Comparison of ENCODE assay signal across 23 cellular contexts in the genomic region with DNA sequence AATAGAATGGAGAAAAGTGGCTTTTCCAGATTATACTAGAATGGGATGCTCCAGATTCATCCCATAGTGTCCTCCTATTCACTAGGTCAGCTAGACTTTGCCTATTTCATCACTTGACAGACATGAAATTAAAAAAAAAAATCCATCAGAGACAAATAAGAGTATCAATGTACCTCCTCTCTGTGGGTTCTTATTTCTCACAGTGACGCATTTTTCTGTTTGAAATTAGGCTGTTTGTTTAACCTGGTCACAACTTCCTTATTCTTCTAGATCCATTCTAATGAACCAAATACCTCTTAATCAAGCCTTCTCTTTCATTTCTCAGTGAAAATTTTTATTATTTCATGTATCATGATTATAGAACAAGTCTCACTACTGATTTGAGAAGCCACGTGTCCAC.
DNase-seq lines count a peak whose midpoint lies in the region; ATAC-seq and TF ChIP-seq lines count a peak whose summit lies in the region.
"Had no signal": no experiment of that assay in that cellular context is flagged by ENCODE, and none has a peak within 500 bp of the region (broad histone marks: within the 10 kb centered on the region; RNA-seq: fewer than 3 reads in every experiment).

No MANE protein-coding gene starts in this region.

- H3K4me1 Mint-ChIP-seq in Caco-2 (ENCODE audit: low read depth, unreplicated experiment) = peaks cover 18% of the 10 kb centered on the region
- H3K4me1 Mint-ChIP-seq: CD14-positive monocyte; CD8-positive, alpha-beta memory T cell; GM23338; H9 had no signal

- BruUV-seq in Caco-2 (replicated peaks; lab: Mats Ljungman, UMichigan) = no TSS peak
- no TSS peak for BruUV-seq in PC-9 (replicated peaks; lab: Mats Ljungman, UMichigan)

- H3K36me3 ChIP-seq in Caco-2 (ENCODE audit: control insufficient read depth, insufficient read depth, low read length) = no peaks in the 10 kb centered on the region
- no peaks in the 10 kb centered on the region for H3K36me3 ChIP-seq in PC-9 (ENCODE audit: low read depth)
- H3K36me3 ChIP-seq: BE2C; BLaER1 treated with 17β-estradiol and CSF1 and Interleukin-3, amounts not matched to agents 10 nM and 100 nM had no signal

- H3K79me2 ChIP-seq in PC-9 (ENCODE audit: low read depth) = no peaks in the 10 kb centered on the region

- H3K9me3 Mint-ChIP-seq in Caco-2 (ENCODE audit: unreplicated experiment) = no peaks in the 10 kb centered on the region
- H3K9me3 Mint-ChIP-seq: CD4-positive, alpha-beta T cell; GM23338; H9 had no signal

- DNase-seq in Caco-2 (no peak), PC-9 (no peak), choroid plexus epithelial cell (ENCODE audit: low read depth) (peak; percentile 12), renal cortical epithelial cell (ENCODE audit: low read depth) (peak; percentile 2), NCI-H69 (lab: John Stamatoyannopoulos, UW) (no peak)
- DNase-seq in activated CD4-positive, alpha-beta T cell treated with anti-CD3 and anti-CD28 coated beads for 1 hour = no peak
- DNase-seq: 8988T; ACHN; AML-193; BE2C; Calu3; CD4-positive, alpha-beta T cell; CD8-positive, alpha-beta memory T cell; DMS53; DMS79 treated with DMSO at 0.1 percent for 48 hours; GF-D8; H9 had no signal

- H3K4me2 ChIP-seq in PC-9 = peak overlapping the region; percentile 9; the same call in 1 of the 2 replicates
- H3K4me2 ChIP-seq: A549; BLaER1 treated with 17β-estradiol and CSF1 and Interleukin-3, amounts not matched to agents 10 nM and 100 nM; GM23338 had no signal

- intact Hi-C loops in Caco-2 (cut with micrococcal nuclease; ENCODE audit: unreplicated experiment) (no loop called here), PC-9 (cut with micrococcal nuclease; ENCODE audit: unreplicated experiment) (no loop called here)

- peaks cover 5% of the 10 kb centered on the region for H3K36me3 Mint-ChIP-seq in Caco-2 (ENCODE audit: insufficient read depth, unreplicated experiment)
- H3K36me3 Mint-ChIP-seq: CD14-positive monocyte; CD8-positive, alpha-beta memory T cell had no signal

- ATAC-seq in HG02642 (IDR thresholded peaks at IDR 0.05; ENCODE audit: poor library complexity, unreplicated experiment) = no peak
- ATAC-seq: A549, GM23338, HCT116 had no signal

- no peak overlapping the region for H3K4me3 ChIP-seq in Caco-2 (ENCODE audit: low read depth, low read length)
- H3K4me3 ChIP-seq in PC-9 = no peak overlapping the region
- no peak overlapping the region for H3K4me3 ChIP-seq in choroid plexus epithelial cell (ENCODE audit: low read depth, low read length)
- H3K4me3 ChIP-seq: A549; BLaER1 treated with 17β-estradiol and CSF1 and Interleukin-3, amounts not matched to agents 10 nM and 100 nM; GM23338 had no signal

- peaks cover 16% of the 10 kb centered on the region; the same call in 1 of the 2 replicates for H3F3A ChIP-seq in PC-9 (ENCODE audit: insufficient read depth, low read depth)

- H2AFZ ChIP-seq in PC-9 = no peak overlapping the region
- H2AFZ ChIP-seq: GM23338 had no signal

- H3K27me3 ChIP-seq in Caco-2 (replicated peaks; ENCODE audit: control insufficient read depth, insufficient read depth, low read length) (no peaks in the 10 kb centered on the region), PC-9 (ENCODE audit: insufficient read depth, low read depth) (no peaks in the 10 kb centered on the region)
- H3K27me3 ChIP-seq: BE2C; BLaER1 treated with 17β-estradiol and CSF1 and Interleukin-3, amounts not matched to agents 10 nM and 100 nM had no signal

- no peaks in the 10 kb centered on the region for H3K9me2 ChIP-seq in PC-9 (ENCODE audit: insufficient read depth)

- H3K27me3 Mint-ChIP-seq in Caco-2 (ENCODE audit: insufficient read depth, unreplicated experiment) = no peaks in the 10 kb centered on the region
- H3K27me3 Mint-ChIP-seq: CD4-positive, alpha-beta T cell; CD8-positive, alpha-beta memory T cell had no signal

- POLR2A ChIA-PET in Caco-2 (lab: Charles Lee) (no interaction called here), PC-9 (lab: Charles Lee; ENCODE audit: unreplicated experiment) (no interaction called here)

- no peaks in the 10 kb centered on the region for H4K20me1 ChIP-seq in PC-9 (ENCODE audit: insufficient read depth)
- H4K20me1 ChIP-seq: BLaER1 treated with 17β-estradiol and CSF1 and Interleukin-3, amounts not matched to agents 10 nM and 100 nM had no signal

- H3K4me3 Mint-ChIP-seq in Caco-2 (ENCODE audit: unreplicated experiment) = no peak overlapping the region
- H3K4me3 Mint-ChIP-seq: CD14-positive monocyte; CD4-positive, alpha-beta T cell; CD8-positive, alpha-beta memory T cell; GM23338; H9 had no signal

- H3K4me1 ChIP-seq in Caco-2 (peaks cover 18% of the 10 kb centered on the region), PC-9 (replicated peaks; ENCODE audit: insufficient read depth) (peaks cover 27% of the 10 kb centered on the region)
- H3K4me1 ChIP-seq: A549; BE2C; BLaER1 treated with 17β-estradiol and CSF1 and Interleukin-3, amounts not matched to agents 10 nM and 100 nM had no signal

- TF ChIP-seq CTCF in Caco-2 (IDR thresholded peaks at IDR 0.05; ENCODE audit: insufficient read depth in 1 of 2, low read depth in 1 of 2, low read length in 1 of 2, severe bottlenecking in 1 of 2, unreplicated experiment in 1 of 2) (no peak), PC-9 (conservative IDR thresholded peaks at IDR 0.05) (no peak), choroid plexus epithelial cell (conservative IDR thresholded peaks at IDR 0.05; ENCODE audit: low read depth, low read length) (no peak)

- CTCF ChIA-PET in Caco-2 (lab: Charles Lee) = no interaction called here
- CTCF ChIA-PET in PC-9 (lab: Charles Lee) = no interaction called here

- H3K9me3 ChIP-seq in Caco-2 (no peaks in the 10 kb centered on the region), PC-9 (ENCODE audit: insufficient read depth, low read depth) (no peaks in the 10 kb centered on the region)
- H3K9me3 ChIP-seq: A549, BE2C had no signal

- peak overlapping the region; percentile 50 for H3K27ac Mint-ChIP-seq in Caco-2 (ENCODE audit: unreplicated experiment)
- H3K27ac Mint-ChIP-seq: CD14-positive monocyte; CD4-positive, alpha-beta T cell; CD8-positive, alpha-beta memory T cell; GM23338; H9 had no signal

- no peak overlapping the region for H3K27ac ChIP-seq in PC-9
- H3K27ac ChIP-seq: A549; BLaER1 treated with 17β-estradiol and CSF1 and Interleukin-3, amounts not matched to agents 10 nM and 100 nM had no signal

Comparison
In these comparisons a context has a peak if more than half of its experiments do, and no peak if none do; other contexts are left out.
1. DNase-seq: peak in choroid plexus epithelial cell (single experiment) and renal cortical epithelial cell (single experiment); none in Caco-2 (0 of 2), PC-9 (0 of 2), NCI-H69 (single experiment) and activated CD4-positive, alpha-beta T cell treated with anti-CD3 and anti-CD28 coated beads for 1 hour (single experiment).